In the genomic region with DNA sequence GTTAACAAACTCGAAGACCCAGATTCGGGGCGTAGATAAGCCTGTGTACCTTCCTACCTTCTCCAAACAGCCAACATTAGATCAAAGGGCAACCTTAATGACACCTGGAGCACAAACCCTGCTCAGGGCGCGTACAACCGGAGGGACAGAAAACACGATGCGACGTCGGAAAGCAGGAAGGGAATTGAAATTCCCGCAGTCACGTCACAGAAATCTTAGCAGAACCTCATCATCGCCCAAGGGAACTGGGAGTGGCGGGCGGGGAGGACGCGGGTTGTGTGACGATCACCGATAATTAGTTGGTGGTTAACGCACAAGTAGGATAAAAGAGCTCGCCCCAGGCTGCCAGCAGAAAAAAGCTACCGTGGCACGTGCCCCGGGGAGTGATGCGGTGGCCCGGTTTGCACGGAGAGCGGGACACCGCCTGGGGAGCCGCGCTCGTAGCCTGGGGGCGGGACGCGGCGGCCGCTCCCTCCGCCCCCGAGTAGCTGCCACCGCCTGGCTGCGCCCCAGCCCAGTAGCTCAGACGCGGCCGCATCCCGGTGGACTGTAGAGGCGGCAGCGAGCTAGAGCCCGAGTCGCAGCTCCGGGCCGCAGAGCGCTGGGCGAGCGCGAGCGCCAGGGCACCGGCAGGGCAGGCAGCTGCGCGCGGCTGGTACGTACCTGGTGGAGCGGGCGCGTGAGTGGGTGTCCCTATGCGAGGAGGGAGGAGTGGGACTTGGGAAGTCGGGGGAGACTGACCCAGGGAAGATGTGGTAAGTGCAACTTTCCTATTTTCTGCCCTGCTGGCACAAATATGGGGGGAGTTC, we compare ENCODE assay signal across 1 cellular context.
TF ChIP-seq lines count a peak whose summit lies in the region.

A gene with protein sequence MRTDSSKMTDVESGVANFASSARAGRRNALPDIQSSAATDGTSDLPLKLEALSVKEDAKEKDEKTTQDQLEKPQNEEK (plus strand): TSS at position 525 of the 809 bp plus-strand sequence. CDS start 107,390 bp downstream, outside the sequence.

TF ChIP-seq in HEK293, 187 proteins besides CTCF, POLR2A, EP300 and RAD21 (continued from another document):
- TF ChIP-seq, protein P1, sequence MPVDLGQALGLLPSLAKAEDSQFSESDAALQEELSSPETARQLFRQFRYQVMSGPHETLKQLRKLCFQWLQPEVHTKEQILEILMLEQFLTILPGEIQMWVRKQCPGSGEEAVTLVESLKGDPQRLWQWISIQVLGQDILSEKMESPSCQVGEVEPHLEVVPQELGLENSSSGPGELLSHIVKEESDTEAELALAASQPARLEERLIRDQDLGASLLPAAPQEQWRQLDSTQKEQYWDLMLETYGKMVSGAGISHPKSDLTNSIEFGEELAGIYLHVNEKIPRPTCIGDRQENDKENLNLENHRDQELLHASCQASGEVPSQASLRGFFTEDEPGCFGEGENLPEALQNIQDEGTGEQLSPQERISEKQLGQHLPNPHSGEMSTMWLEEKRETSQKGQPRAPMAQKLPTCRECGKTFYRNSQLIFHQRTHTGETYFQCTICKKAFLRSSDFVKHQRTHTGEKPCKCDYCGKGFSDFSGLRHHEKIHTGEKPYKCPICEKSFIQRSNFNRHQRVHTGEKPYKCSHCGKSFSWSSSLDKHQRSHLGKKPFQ (tag by site-specific recombination; IDR thresholded peaks at IDR 0.05): no peak
- peak; percentile 62; the same call in 1 of the 2 replicates for TF ChIP-seq ZNF660 (tag by site-specific recombination; IDR thresholded peaks at IDR 0.05)
- TF ChIP-seq ZBTB20 (tag by site-specific recombination; IDR thresholded peaks at IDR 0.05): peak; percentile 67; the same call in 1 of the 2 replicates
- no peak for TF ChIP-seq ZNF155 (tag by site-specific recombination; IDR thresholded peaks at IDR 0.05)
- TF ChIP-seq ZNF658 (tag by site-specific recombination; IDR thresholded peaks at IDR 0.05): no peak
- TF ChIP-seq GLI2 (tag by site-specific recombination; IDR thresholded peaks at IDR 0.05; ENCODE audit: borderline replicate concordance, low read depth): no peak
- TF ChIP-seq, protein P2, sequence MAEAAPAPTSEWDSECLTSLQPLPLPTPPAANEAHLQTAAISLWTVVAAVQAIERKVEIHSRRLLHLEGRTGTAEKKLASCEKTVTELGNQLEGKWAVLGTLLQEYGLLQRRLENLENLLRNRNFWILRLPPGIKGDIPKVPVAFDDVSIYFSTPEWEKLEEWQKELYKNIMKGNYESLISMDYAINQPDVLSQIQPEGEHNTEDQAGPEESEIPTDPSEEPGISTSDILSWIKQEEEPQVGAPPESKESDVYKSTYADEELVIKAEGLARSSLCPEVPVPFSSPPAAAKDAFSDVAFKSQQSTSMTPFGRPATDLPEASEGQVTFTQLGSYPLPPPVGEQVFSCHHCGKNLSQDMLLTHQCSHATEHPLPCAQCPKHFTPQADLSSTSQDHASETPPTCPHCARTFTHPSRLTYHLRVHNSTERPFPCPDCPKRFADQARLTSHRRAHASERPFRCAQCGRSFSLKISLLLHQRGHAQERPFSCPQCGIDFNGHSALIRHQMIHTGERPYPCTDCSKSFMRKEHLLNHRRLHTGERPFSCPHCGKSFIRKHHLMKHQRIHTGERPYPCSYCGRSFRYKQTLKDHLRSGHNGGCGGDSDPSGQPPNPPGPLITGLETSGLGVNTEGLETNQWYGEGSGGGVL (tag by site-specific recombination; IDR thresholded peaks at IDR 0.05): peak; percentile 55; the same call in 1 of the 2 replicates
- TF ChIP-seq, protein P3, sequence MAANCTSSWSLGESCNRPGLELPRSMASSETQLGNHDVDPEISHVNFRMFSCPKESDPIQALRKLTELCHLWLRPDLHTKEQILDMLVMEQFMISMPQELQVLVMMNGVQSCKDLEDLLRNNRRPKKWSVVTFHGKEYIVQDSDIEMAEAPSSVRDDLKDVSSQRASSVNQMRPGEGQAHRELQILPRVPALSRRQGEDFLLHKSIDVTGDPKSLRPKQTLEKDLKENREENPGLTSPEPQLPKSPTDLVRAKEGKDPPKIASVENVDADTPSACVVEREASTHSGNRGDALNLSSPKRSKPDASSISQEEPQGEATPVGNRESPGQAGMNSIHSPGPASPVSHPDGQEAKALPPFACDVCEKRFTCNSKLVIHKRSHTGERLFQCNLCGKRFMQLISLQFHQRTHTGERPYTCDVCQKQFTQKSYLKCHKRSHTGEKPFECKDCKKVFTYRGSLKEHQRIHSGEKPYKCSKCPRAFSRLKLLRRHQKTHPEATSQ (tag by site-specific recombination; IDR thresholded peaks at IDR 0.05): no peak
- no peak; the same call in 1 of the 2 replicates for TF ChIP-seq ZNF24 (tag by site-specific recombination; IDR thresholded peaks at IDR 0.05)
- 0 out of 2 replicates have a peak, but pooled peaks have one; percentile 11 for TF ChIP-seq ZNF785 (tag by site-specific recombination; IDR thresholded peaks at IDR 0.05)
- TF ChIP-seq ZFP3 (tag by site-specific recombination; IDR thresholded peaks at IDR 0.05; ENCODE audit: low read depth): no peak
- no peak for TF ChIP-seq ZNF404 (tag by site-specific recombination; IDR thresholded peaks at IDR 0.05)
- TF ChIP-seq, protein P4, sequence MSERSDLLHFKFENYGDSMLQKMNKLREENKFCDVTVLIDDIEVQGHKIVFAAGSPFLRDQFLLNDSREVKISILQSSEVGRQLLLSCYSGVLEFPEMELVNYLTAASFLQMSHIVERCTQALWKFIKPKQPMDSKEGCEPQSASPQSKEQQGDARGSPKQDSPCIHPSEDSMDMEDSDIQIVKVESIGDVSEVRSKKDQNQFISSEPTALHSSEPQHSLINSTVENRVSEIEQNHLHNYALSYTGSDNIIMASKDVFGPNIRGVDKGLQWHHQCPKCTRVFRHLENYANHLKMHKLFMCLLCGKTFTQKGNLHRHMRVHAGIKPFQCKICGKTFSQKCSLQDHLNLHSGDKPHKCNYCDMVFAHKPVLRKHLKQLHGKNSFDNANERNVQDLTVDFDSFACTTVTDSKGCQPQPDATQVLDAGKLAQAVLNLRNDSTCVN (tag by site-specific recombination; optimal IDR thresholded peaks at IDR 0.05): peak; percentile 98
- TF ChIP-seq ZNF341 (tag by site-specific recombination; IDR thresholded peaks at IDR 0.05; ENCODE audit: low read depth): no peak
- peak; percentile 60; the same call in 1 of the 2 replicates for TF ChIP-seq TCF7L2 (IDR thresholded peaks at IDR 0.05; ENCODE audit: borderline replicate concordance, low read depth, low read length)
- TF ChIP-seq ZNF248 (tag by site-specific recombination; IDR thresholded peaks at IDR 0.05): no peak
- no peak for TF ChIP-seq ZNF157 (tag by site-specific recombination; IDR thresholded peaks at IDR 0.05)
- TF ChIP-seq RBAK (tag by site-specific recombination; IDR thresholded peaks at IDR 0.05): no peak
- no peak for TF ChIP-seq SALL2 (tag by site-specific recombination; IDR thresholded peaks at IDR 0.05; ENCODE audit: borderline replicate concordance)
- TF ChIP-seq ZNF23 (tag by site-specific recombination; IDR thresholded peaks at IDR 0.05; ENCODE audit: borderline replicate concordance): no peak
- TF ChIP-seq YY1 (tag by site-specific recombination; IDR thresholded peaks at IDR 0.05): no peak
- TF ChIP-seq ZNF37A (tag by site-specific recombination; IDR thresholded peaks at IDR 0.05): no peak
